Comparison of ENCODE assay signal across 29 cellular contexts in the genomic region with DNA sequence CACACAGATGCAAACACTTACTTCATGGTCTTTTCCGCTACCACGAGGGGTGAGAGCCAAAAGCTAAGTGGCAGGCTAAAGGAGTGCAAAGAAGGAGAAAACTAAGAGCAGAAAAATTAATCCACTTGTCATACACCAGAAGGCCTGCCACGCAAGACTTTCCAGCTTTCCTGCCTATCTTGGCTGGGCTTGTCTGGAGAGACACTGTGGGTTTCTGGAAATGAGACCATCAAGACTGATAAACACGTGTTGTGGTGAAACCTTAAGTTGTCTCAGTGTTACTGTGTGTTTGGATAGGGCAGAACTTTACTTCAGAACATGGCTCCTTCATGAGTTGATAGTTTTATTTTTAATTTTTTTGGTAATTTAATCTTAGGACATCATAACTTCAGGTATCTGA.
"Had no signal": no experiment of that assay in that cellular context is flagged by ENCODE, and none has a peak within 500 bp of the region (broad histone marks: within the 10 kb centered on the region; RNA-seq: fewer than 3 reads in every experiment).

No MANE protein-coding gene starts in this region.

- FAIRE-seq: endothelial cell of umbilical vein had no signal

- H3K27ac ChIP-seq: colonic mucosa, esophagus squamous epithelium, heart right ventricle, neural progenitor cell, parathyroid adenoma, stomach, thyroid gland had no signal

- H3K9me3 ChIP-seq: colonic mucosa, esophagus squamous epithelium, heart right ventricle, stomach, thyroid gland had no signal

- H3K27ac Mint-ChIP-seq: dendritic cell treated with granulocyte-macrophage colony-stimulating factor and Interleukin-4, amounts not matched to agents 40 ng/mL and 50 ng/mL, for 4 days; immature natural killer cell; naive thymus-derived CD4-positive, alpha-beta T cell; nephron; neural progenitor cell; progenitor cell of endocrine pancreas; stimulated activated effector memory CD8-positive, alpha-beta T cell treated with anti-CD3 and anti-CD28 coated beads, Interleukin-12 subunit alpha, Interleukin-12 subunit beta, amount 100 ng/mL, for 72 hours had no signal

- H3K4me1 ChIP-seq: colonic mucosa had no signal

- H3K4me3 ChIP-seq: colonic mucosa, esophagus squamous epithelium, heart right ventricle, lung, neural progenitor cell, stomach, thyroid gland had no signal

- H3K27me3 ChIP-seq: colonic mucosa, esophagus squamous epithelium, heart right ventricle, neural progenitor cell, stomach, thyroid gland had no signal

- H2AFZ ChIP-seq: neural progenitor cell, parathyroid adenoma had no signal

- H3K36me3 Mint-ChIP-seq: immature natural killer cell; naive thymus-derived CD4-positive, alpha-beta T cell; stimulated activated effector memory CD8-positive, alpha-beta T cell treated with anti-CD3 and anti-CD28 coated beads, Interleukin-12 subunit alpha, Interleukin-12 subunit beta, amount 100 ng/mL, for 72 hours had no signal

- H3K4me1 Mint-ChIP-seq: immature natural killer cell; stimulated activated effector memory CD8-positive, alpha-beta T cell treated with anti-CD3 and anti-CD28 coated beads, Interleukin-12 subunit alpha, Interleukin-12 subunit beta, amount 100 ng/mL, for 72 hours had no signal

- H3K4me2 ChIP-seq: neural progenitor cell had no signal

- H3K9ac ChIP-seq: neural progenitor cell, parathyroid adenoma had no signal

- ATAC-seq: heart right ventricle; naive thymus-derived CD4-positive, alpha-beta T cell; sciatic nerve; stimulated activated effector memory CD8-positive, alpha-beta T cell treated with anti-CD3 and anti-CD28 coated beads, Interleukin-12 subunit alpha, Interleukin-12 subunit beta, amount 100 ng/mL, for 72 hours had no signal

- H3K4me3 Mint-ChIP-seq: dendritic cell treated with granulocyte-macrophage colony-stimulating factor and Interleukin-4, amounts not matched to agents 40 ng/mL and 50 ng/mL, for 4 days; immature natural killer cell; naive thymus-derived CD4-positive, alpha-beta T cell; nephron; neural progenitor cell; stimulated activated effector memory CD8-positive, alpha-beta T cell treated with anti-CD3 and anti-CD28 coated beads, Interleukin-12 subunit alpha, Interleukin-12 subunit beta, amount 100 ng/mL, for 72 hours had no signal

- H3K27me3 Mint-ChIP-seq: dendritic cell treated with granulocyte-macrophage colony-stimulating factor and Interleukin-4, amounts not matched to agents 40 ng/mL and 50 ng/mL, for 4 days; progenitor cell of endocrine pancreas had no signal

- H3K9me3 Mint-ChIP-seq: dendritic cell treated with granulocyte-macrophage colony-stimulating factor and Interleukin-4, amounts not matched to agents 40 ng/mL and 50 ng/mL, for 4 days; immature natural killer cell; nephron; stimulated activated effector memory CD8-positive, alpha-beta T cell treated with anti-CD3 and anti-CD28 coated beads, Interleukin-12 subunit alpha, Interleukin-12 subunit beta, amount 100 ng/mL, for 72 hours had no signal

- H3K36me3 ChIP-seq: colonic mucosa, esophagus squamous epithelium, heart right ventricle, neural progenitor cell, stomach, thyroid gland had no signal

- DNase-seq: colonic mucosa; effector memory CD4-positive, alpha-beta T cell; erythroblast; esophagus squamous epithelium; foreskin melanocyte; glutamatergic neuron; heart right ventricle; hypothalamus; immature natural killer cell; islet precursor cell; kidney glomerular epithelial cell; mesenchymal stem cell; midbrain; naive thymus-derived CD4-positive, alpha-beta T cell; stimulated activated CD4-positive, alpha-beta T cell treated with anti-CD3 and anti-CD28 coated beads, Interleukin-2, amount 100 ng/mL, for 24 hours; stimulated activated CD4-positive, alpha-beta T cell treated with anti-CD3 and anti-CD28 coated beads, Interleukin-4, amount 100 ng/mL, for 24 hours; stimulated activated naive CD4-positive, alpha-beta T cell treated with Interleukin-2 at 50 U/mL for 16 hours; stomach; thyroid gland; trophoblast cell had no signal
